In genomic region chr2:152441961-152442360, GRCh38 we compare ENCODE assay signal across 24 cellular contexts.
DNase-seq lines count a peak whose midpoint lies in the region; ATAC-seq and TF ChIP-seq lines count a peak whose summit lies in the region.
"Had no signal": no experiment of that assay in that cellular context is flagged by ENCODE, and none has a peak within 500 bp of the region (broad histone marks: within the 10 kb centered on the region; RNA-seq: fewer than 3 reads in every experiment).

No MANE protein-coding gene starts in this region.

- CTCF ChIA-PET in activated CD8-positive, alpha-beta T cell treated with anti-CD3 and anti-CD28 coated beads, Interleukin-2, amount 10 ng/mL, durations not matched to agents 7 days and 5 days (lab: Charles Lee), result no interaction called here

- H3K9me3 Mint-ChIP-seq in endothelial cell (ENCODE audit: unreplicated experiment), result no peaks in the 10 kb centered on the region
- no peaks in the 10 kb centered on the region for H3K9me3 Mint-ChIP-seq in activated CD8-positive, alpha-beta T cell treated with anti-CD3 and anti-CD28 coated beads, Interleukin-2, amount 10 ng/mL, durations not matched to agents 7 days and 5 days (ENCODE audit: insufficient read depth)
- H3K9me3 Mint-ChIP-seq: activated T-helper 2 cell treated with anti-CD3 and anti-CD28 coated beads, Interferon-gamma antibody, Interleukin-2, Interleukin-4, amounts not matched to agents 10 μg/mL and 5 μg/mL and 100 μg/mL, durations not matched to agents 14 hours and 24 hours and 36 hours; natural killer cell; T-helper 1 cell treated with Interleukin-12 subunit alpha and Interleukin-12 subunit beta and Interleukin-4 antibody, amounts not matched to agents 30 μg/mL and 1 μg/mL, for 36 hours; type B pancreatic cell had no signal

- WGBS in heart left ventricle, 4 donors, result 95 to 98% (median 97%) methylated on average over 7 of the region's 7 CpGs

- ATAC-seq in GM18867 (IDR thresholded peaks at IDR 0.05; ENCODE audit: unreplicated experiment) (peak; percentile 60), HG03280 (IDR thresholded peaks at IDR 0.05; ENCODE audit: unreplicated experiment) (peak; percentile 49), HG03108 (IDR thresholded peaks at IDR 0.05; ENCODE audit: unreplicated experiment) (no peak), GM21529 (IDR thresholded peaks at IDR 0.05; ENCODE audit: unreplicated experiment) (no peak), heart left ventricle (no peak)
- ATAC-seq in activated CD8-positive, alpha-beta T cell treated with anti-CD3 and anti-CD28 coated beads, Interleukin-2, amount 10 ng/mL, durations not matched to agents 7 days and 5 days, result no peak
- ATAC-seq: heart right ventricle, left lung, natural killer cell, pancreas, right cardiac atrium had no signal

- peaks cover 10% of the 10 kb centered on the region for H3K36me3 Mint-ChIP-seq in endothelial cell (ENCODE audit: low read depth, unreplicated experiment)
- no peaks in the 10 kb centered on the region for H3K36me3 Mint-ChIP-seq in activated CD8-positive, alpha-beta T cell treated with anti-CD3 and anti-CD28 coated beads, Interleukin-2, amount 10 ng/mL, durations not matched to agents 7 days and 5 days (ENCODE audit: low read depth)
- H3K36me3 Mint-ChIP-seq: activated naive CD8-positive, alpha-beta T cell; natural killer cell; type B pancreatic cell had no signal

- no peak for TF ChIP-seq POLR2A in heart left ventricle (IDR thresholded peaks at IDR 0.05)

- H3K36me3 ChIP-seq in heart left ventricle, result no peaks in the 10 kb centered on the region
- H3K36me3 ChIP-seq: ascending aorta, heart right ventricle, left lung, pancreas had no signal

- intact Hi-C loops in heart left ventricle (cut with DNase I), result loop anchor here in 1 of 10 donors (5.0 kb wide), 1 partner anchor 40 kb away; no protein-coding TSS in a partner anchor

- no peak overlapping the region for H3K27ac ChIP-seq in heart left ventricle
- H3K27ac ChIP-seq: ascending aorta, heart right ventricle, left lung, pancreas had no signal

- H3K4me1 ChIP-seq in heart left ventricle, result peaks cover 0 to 55% (median 17%) of the 10 kb centered on the region in 12 donors

- no peaks in the 10 kb centered on the region for H3K9me3 ChIP-seq in heart left ventricle
- H3K9me3 ChIP-seq: ascending aorta, heart right ventricle, left lung, pancreas had no signal

- POLR2A ChIA-PET in activated CD8-positive, alpha-beta T cell treated with anti-CD3 and anti-CD28 coated beads, Interleukin-2, amount 10 ng/mL, durations not matched to agents 7 days and 5 days (lab: Charles Lee), result no interaction called here

- TF ChIP-seq CTCF in GM10266 (IDR thresholded peaks at IDR 0.05; ENCODE audit: control insufficient read depth, insufficient read depth, low read depth, missing control alignments) (peak; percentile 21), endothelial cell (IDR thresholded peaks at IDR 0.05; ENCODE audit: unreplicated experiment) (no peak), heart left ventricle (IDR thresholded peaks at IDR 0.05) (no peak)

- H3K4me1 Mint-ChIP-seq in endothelial cell (ENCODE audit: unreplicated experiment), result peaks cover 25% of the 10 kb centered on the region
- H3K4me1 Mint-ChIP-seq in activated CD8-positive, alpha-beta T cell treated with anti-CD3 and anti-CD28 coated beads, Interleukin-2, amount 10 ng/mL, durations not matched to agents 7 days and 5 days (ENCODE audit: low read depth), result no peaks in the 10 kb centered on the region
- H3K4me1 Mint-ChIP-seq: natural killer cell had no signal

- no peaks in the 10 kb centered on the region for H3K27me3 ChIP-seq in heart left ventricle
- H3K27me3 ChIP-seq: ascending aorta, heart right ventricle, left lung, pancreas had no signal

- H3K27me3 Mint-ChIP-seq in endothelial cell (ENCODE audit: unreplicated experiment), result peaks cover 3% of the 10 kb centered on the region
- peaks cover 10% of the 10 kb centered on the region for H3K27me3 Mint-ChIP-seq in activated CD8-positive, alpha-beta T cell treated with anti-CD3 and anti-CD28 coated beads, Interleukin-2, amount 10 ng/mL, durations not matched to agents 7 days and 5 days (ENCODE audit: low read depth)
- H3K27me3 Mint-ChIP-seq: activated naive CD8-positive, alpha-beta T cell; type B pancreatic cell had no signal

- DNase-seq in GM10266 (ENCODE audit: extremely low spot score) (no peak), endothelial cell (ENCODE audit: low spot score) (no peak), heart left ventricle (no peak)
- no peak for DNase-seq in activated CD8-positive, alpha-beta T cell treated with anti-CD3 and anti-CD28 coated beads, Interleukin-2, amount 10 ng/mL, durations not matched to agents 7 days and 5 days
- DNase-seq: activated CD4-positive, alpha-beta T cell treated with anti-CD3 and anti-CD28 coated beads, Interleukin-2, amount 50 U/mL, for 1 hour; activated CD8-positive, alpha-beta memory T cell treated with anti-CD3 and anti-CD28 coated beads, Interleukin-2, amount 50 U/mL, for 4 hours; Calu3; central memory CD4-positive, alpha-beta T cell; heart right ventricle; left lung; midbrain; natural killer cell; NCI-H510A; pancreas; right cardiac atrium had no signal

- H3K4me3 Mint-ChIP-seq in endothelial cell (ENCODE audit: unreplicated experiment), result no peak overlapping the region
- no peak overlapping the region for H3K4me3 Mint-ChIP-seq in activated CD8-positive, alpha-beta T cell treated with anti-CD3 and anti-CD28 coated beads, Interleukin-2, amount 10 ng/mL, durations not matched to agents 7 days and 5 days
- H3K4me3 Mint-ChIP-seq: activated naive CD8-positive, alpha-beta T cell; natural killer cell; T-helper 1 cell treated with Interleukin-12 subunit alpha and Interleukin-12 subunit beta and Interleukin-4 antibody, amounts not matched to agents 30 μg/mL and 1 μg/mL, for 36 hours; type B pancreatic cell had no signal

- H3K4me3 ChIP-seq in heart left ventricle, result no peak overlapping the region
- H3K4me3 ChIP-seq: ascending aorta, heart right ventricle, left lung, pancreas had no signal

- H3K27ac Mint-ChIP-seq in endothelial cell (ENCODE audit: unreplicated experiment), result peak overlapping the region; percentile 16
- H3K27ac Mint-ChIP-seq in activated CD8-positive, alpha-beta T cell treated with anti-CD3 and anti-CD28 coated beads, Interleukin-2, amount 10 ng/mL, durations not matched to agents 7 days and 5 days, result no peak overlapping the region
- H3K27ac Mint-ChIP-seq: activated naive CD8-positive, alpha-beta T cell; activated T-helper 2 cell treated with anti-CD3 and anti-CD28 coated beads, Interferon-gamma antibody, Interleukin-2, Interleukin-4, amounts not matched to agents 10 μg/mL and 5 μg/mL and 100 μg/mL, durations not matched to agents 14 hours and 24 hours and 36 hours; natural killer cell; T-helper 1 cell treated with Interleukin-12 subunit alpha and Interleukin-12 subunit beta and Interleukin-4 antibody, amounts not matched to agents 30 μg/mL and 1 μg/mL, for 36 hours; type B pancreatic cell had no signal

Comparison
In these comparisons a context has a peak if more than half of its experiments do, and no peak if none do; other contexts are left out.
1. ATAC-seq: peak in GM18867 (single experiment) and HG03280 (single experiment); none in HG03108 (single experiment), GM21529 (single experiment), heart left ventricle (0 of 4) and activated CD8-positive, alpha-beta T cell treated with anti-CD3 and anti-CD28 coated beads, Interleukin-2, amount 10 ng/mL, durations not matched to agents 7 days and 5 days (single experiment).